8 cellular contexts compared by ENCODE assay signal in genomic region chr6:68635706-68636513, GRCh38. TPM values are rescaled to one million over a fixed set of nuclear protein-coding genes. Genes with fewer than 3 reads are reported as not detected.
DNase-seq lines count a peak whose midpoint lies in the region; ATAC-seq and TF ChIP-seq lines count a peak whose summit lies in the region.

No MANE protein-coding gene starts in this region.

- peaks cover 20% of the 10 kb centered on the region for H3K4me1 Mint-ChIP-seq in activated naive CD4-positive, alpha-beta T cell treated with anti-CD3 and anti-CD28 coated beads, Interleukin-2, amount 10 ng/mL, durations not matched to agents 7 days and 5 days
- peaks cover 12 to 14% of the 10 kb centered on the region in 2 donors for H3K4me1 Mint-ChIP-seq in natural killer cell treated with Interleukin-12 subunit alpha and Interleukin-12 subunit beta and Interleukin-15 and Interleukin-18, amount 100 ng/mL, for 72 hours (ENCODE audit: low read depth in 2 of 2)

- peak; percentile 20 for DNase-seq in activated naive CD4-positive, alpha-beta T cell treated with anti-CD3 and anti-CD28 coated beads, Interleukin-2, amount 10 ng/mL, durations not matched to agents 7 days and 5 days
- DNase-seq in activated naive CD4-positive, alpha-beta T cell (lab: John Stamatoyannopoulos, UW) = no peak
- DNase-seq in SK-N-MC (ENCODE audit: low read depth, low spot score) = no peak
- no peak for DNase-seq in epithelial cell of proximal tubule (ENCODE audit: low read depth)
- DNase-seq in natural killer cell treated with Interleukin-12 subunit alpha and Interleukin-12 subunit beta and Interleukin-15 and Interleukin-18, amount 100 ng/mL, for 72 hours (ENCODE audit: low spot score) = no peak
- no peak for DNase-seq in activated CD8-positive, alpha-beta memory T cell treated with anti-CD3 and anti-CD28 coated beads for 24 hours

- peak overlapping the region; percentile 94 for H3K4me3 ChIP-seq in SK-N-MC
- H3K4me3 ChIP-seq in epithelial cell of proximal tubule (ENCODE audit: low read depth, low read length) = peak overlapping the region; percentile 53

- H3K27ac ChIP-seq in SK-N-MC = 0 out of 2 replicates have a peak overlapping the region, but pooled peaks have one; percentile 1

- CTCF ChIA-PET in activated naive CD4-positive, alpha-beta T cell treated with anti-CD3 and anti-CD28 coated beads, Interleukin-2, amount 10 ng/mL, durations not matched to agents 7 days and 5 days (lab: Charles Lee) = interaction anchor here (0.6 to 1.3 kb wide), 2 partner anchors 64 to 1123 kb away, joined by 3 to 4 read pairs; no protein-coding TSS in a partner anchor

- no peaks in the 10 kb centered on the region for H3K9me3 Mint-ChIP-seq in activated naive CD4-positive, alpha-beta T cell treated with anti-CD3 and anti-CD28 coated beads, Interleukin-2, amount 10 ng/mL, durations not matched to agents 7 days and 5 days
- H3K9me3 Mint-ChIP-seq in natural killer cell treated with Interleukin-12 subunit alpha and Interleukin-12 subunit beta and Interleukin-15 and Interleukin-18, amount 100 ng/mL, for 72 hours = peaks cover 3% of the 10 kb centered on the region

- no peaks in the 10 kb centered on the region for H3K36me3 ChIP-seq in SK-N-MC (ENCODE audit: insufficient read depth, low read length)

- TF ChIP-seq CTCF in epithelial cell of proximal tubule (conservative IDR thresholded peaks at IDR 0.05; ENCODE audit: low read depth, low read length) = no peak

- H3K27me3 Mint-ChIP-seq in activated naive CD4-positive, alpha-beta T cell treated with anti-CD3 and anti-CD28 coated beads, Interleukin-2, amount 10 ng/mL, durations not matched to agents 7 days and 5 days = peaks cover 50% of the 10 kb centered on the region
- H3K27me3 Mint-ChIP-seq in natural killer cell treated with Interleukin-12 subunit alpha and Interleukin-12 subunit beta and Interleukin-15 and Interleukin-18, amount 100 ng/mL, for 72 hours = peaks cover 31 to 37% of the 10 kb centered on the region in 2 donors

- no peak for ATAC-seq in natural killer cell treated with Interleukin-12 subunit alpha and Interleukin-12 subunit beta and Interleukin-15 and Interleukin-18, amount 100 ng/mL, for 72 hours
- no peak for ATAC-seq in GM18867 (IDR thresholded peaks at IDR 0.05; ENCODE audit: unreplicated experiment)
- ATAC-seq in HG02852 (IDR thresholded peaks at IDR 0.05; ENCODE audit: unreplicated experiment) = no peak

- H3K27ac Mint-ChIP-seq in activated naive CD4-positive, alpha-beta T cell treated with anti-CD3 and anti-CD28 coated beads, Interleukin-2, amount 10 ng/mL, durations not matched to agents 7 days and 5 days = no peak overlapping the region
- H3K27ac Mint-ChIP-seq in natural killer cell treated with Interleukin-12 subunit alpha and Interleukin-12 subunit beta and Interleukin-15 and Interleukin-18, amount 100 ng/mL, for 72 hours = no peak overlapping the region

- H3K36me3 Mint-ChIP-seq in activated naive CD4-positive, alpha-beta T cell treated with anti-CD3 and anti-CD28 coated beads, Interleukin-2, amount 10 ng/mL, durations not matched to agents 7 days and 5 days = no peaks in the 10 kb centered on the region
- peaks cover 5% of the 10 kb centered on the region for H3K36me3 Mint-ChIP-seq in natural killer cell treated with Interleukin-12 subunit alpha and Interleukin-12 subunit beta and Interleukin-15 and Interleukin-18, amount 100 ng/mL, for 72 hours

- peak overlapping the region; percentile 83 for H3K9ac ChIP-seq in SK-N-MC (ENCODE audit: insufficient read length)

- peak overlapping the region; percentile 76 for H3K4me3 Mint-ChIP-seq in activated naive CD4-positive, alpha-beta T cell treated with anti-CD3 and anti-CD28 coated beads, Interleukin-2, amount 10 ng/mL, durations not matched to agents 7 days and 5 days
- peak overlapping the region; percentile 38 for H3K4me3 Mint-ChIP-seq in natural killer cell treated with Interleukin-12 subunit alpha and Interleukin-12 subunit beta and Interleukin-15 and Interleukin-18, amount 100 ng/mL, for 72 hours

- no peaks in the 10 kb centered on the region for H3K9me3 ChIP-seq in SK-N-MC (ENCODE audit: low read depth, low read length)

RNA-seq across cellular contexts. Expression of gene ADGRB3, which starts 0.8 kb away (rescaled TPM):
- total RNA-seq in epithelial cell of proximal tubule = 3.0 and 4.7 TPM in 2 replicates
- not detected for total RNA-seq in natural killer cell treated with Interleukin-12 subunit alpha and Interleukin-12 subunit beta and Interleukin-15 and Interleukin-18, amount 100 ng/mL, for 72 hours
